In genomic region chr11:12859872-12860657, GRCh38 we compare ENCODE assay signal across 1 cellular context.
TF ChIP-seq lines count a peak whose summit lies in the region.

No MANE protein-coding gene starts in this region.

TF ChIP-seq in SK-N-SH, 30 proteins besides CTCF, POLR2A, EP300 and RAD21:
- TF ChIP-seq, protein P1, sequence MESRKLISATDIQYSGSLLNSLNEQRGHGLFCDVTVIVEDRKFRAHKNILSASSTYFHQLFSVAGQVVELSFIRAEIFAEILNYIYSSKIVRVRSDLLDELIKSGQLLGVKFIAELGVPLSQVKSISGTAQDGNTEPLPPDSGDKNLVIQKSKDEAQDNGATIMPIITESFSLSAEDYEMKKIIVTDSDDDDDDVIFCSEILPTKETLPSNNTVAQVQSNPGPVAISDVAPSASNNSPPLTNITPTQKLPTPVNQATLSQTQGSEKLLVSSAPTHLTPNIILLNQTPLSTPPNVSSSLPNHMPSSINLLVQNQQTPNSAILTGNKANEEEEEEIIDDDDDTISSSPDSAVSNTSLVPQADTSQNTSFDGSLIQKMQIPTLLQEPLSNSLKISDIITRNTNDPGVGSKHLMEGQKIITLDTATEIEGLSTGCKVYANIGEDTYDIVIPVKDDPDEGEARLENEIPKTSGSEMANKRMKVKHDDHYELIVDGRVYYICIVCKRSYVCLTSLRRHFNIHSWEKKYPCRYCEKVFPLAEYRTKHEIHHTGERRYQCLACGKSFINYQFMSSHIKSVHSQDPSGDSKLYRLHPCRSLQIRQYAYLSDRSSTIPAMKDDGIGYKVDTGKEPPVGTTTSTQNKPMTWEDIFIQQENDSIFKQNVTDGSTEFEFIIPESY (IDR thresholded peaks at IDR 0.05; ENCODE audit: borderline replicate concordance, low read depth): no peak
- no peak for TF ChIP-seq TCF12 (IDR thresholded peaks at IDR 0.05)
- TF ChIP-seq, protein P2, sequence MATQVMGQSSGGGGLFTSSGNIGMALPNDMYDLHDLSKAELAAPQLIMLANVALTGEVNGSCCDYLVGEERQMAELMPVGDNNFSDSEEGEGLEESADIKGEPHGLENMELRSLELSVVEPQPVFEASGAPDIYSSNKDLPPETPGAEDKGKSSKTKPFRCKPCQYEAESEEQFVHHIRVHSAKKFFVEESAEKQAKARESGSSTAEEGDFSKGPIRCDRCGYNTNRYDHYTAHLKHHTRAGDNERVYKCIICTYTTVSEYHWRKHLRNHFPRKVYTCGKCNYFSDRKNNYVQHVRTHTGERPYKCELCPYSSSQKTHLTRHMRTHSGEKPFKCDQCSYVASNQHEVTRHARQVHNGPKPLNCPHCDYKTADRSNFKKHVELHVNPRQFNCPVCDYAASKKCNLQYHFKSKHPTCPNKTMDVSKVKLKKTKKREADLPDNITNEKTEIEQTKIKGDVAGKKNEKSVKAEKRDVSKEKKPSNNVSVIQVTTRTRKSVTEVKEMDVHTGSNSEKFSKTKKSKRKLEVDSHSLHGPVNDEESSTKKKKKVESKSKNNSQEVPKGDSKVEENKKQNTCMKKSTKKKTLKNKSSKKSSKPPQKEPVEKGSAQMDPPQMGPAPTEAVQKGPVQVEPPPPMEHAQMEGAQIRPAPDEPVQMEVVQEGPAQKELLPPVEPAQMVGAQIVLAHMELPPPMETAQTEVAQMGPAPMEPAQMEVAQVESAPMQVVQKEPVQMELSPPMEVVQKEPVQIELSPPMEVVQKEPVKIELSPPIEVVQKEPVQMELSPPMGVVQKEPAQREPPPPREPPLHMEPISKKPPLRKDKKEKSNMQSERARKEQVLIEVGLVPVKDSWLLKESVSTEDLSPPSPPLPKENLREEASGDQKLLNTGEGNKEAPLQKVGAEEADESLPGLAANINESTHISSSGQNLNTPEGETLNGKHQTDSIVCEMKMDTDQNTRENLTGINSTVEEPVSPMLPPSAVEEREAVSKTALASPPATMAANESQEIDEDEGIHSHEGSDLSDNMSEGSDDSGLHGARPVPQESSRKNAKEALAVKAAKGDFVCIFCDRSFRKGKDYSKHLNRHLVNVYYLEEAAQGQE (IDR thresholded peaks at IDR 0.05; ENCODE audit: low read depth, low read length): 0 out of 2 replicates have a peak, but pooled peaks have one; percentile 66
